ENCODE assay signal across 15 cellular contexts in genomic region chr21:15365751-15366392, GRCh38.
DNase-seq lines count a peak whose midpoint lies in the region; TF ChIP-seq lines count a peak whose summit lies in the region.
"Had no signal": no experiment of that assay in that cellular context is flagged by ENCODE, and none has a peak within 500 bp of the region (broad histone marks: within the 10 kb centered on the region; RNA-seq: fewer than 3 reads in every experiment).

No MANE protein-coding gene starts in this region.

- H3K4me2 ChIP-seq in BLaER1 (no peak overlapping the region), hepatocyte (peak overlapping the region; percentile 5), PC-9 (no peak overlapping the region)
- H3K4me2 ChIP-seq: A549 had no signal

- H3K27me3 ChIP-seq in BLaER1, result no peaks in the 10 kb centered on the region
- H3K27me3 ChIP-seq in hepatocyte, result no peaks in the 10 kb centered on the region
- no peaks in the 10 kb centered on the region for H3K27me3 ChIP-seq in PC-9 (ENCODE audit: insufficient read depth, low read depth)

- peaks cover 74% of the 10 kb centered on the region for H3K9me3 ChIP-seq in BLaER1
- H3K9me3 ChIP-seq in hepatocyte (ENCODE audit: low read depth), result no peaks in the 10 kb centered on the region
- H3K9me3 ChIP-seq in PC-9 (ENCODE audit: insufficient read depth, low read depth), result peaks cover 27% of the 10 kb centered on the region

- TF ChIP-seq CTCF in hepatocyte (IDR thresholded peaks at IDR 0.05; ENCODE audit: poor library complexity), result no peak
- TF ChIP-seq CTCF in PC-9 (conservative IDR thresholded peaks at IDR 0.05), result no peak

- H3K9me2 ChIP-seq in hepatocyte (replicated peaks; ENCODE audit: insufficient read depth) (no peaks in the 10 kb centered on the region), PC-9 (ENCODE audit: insufficient read depth) (no peaks in the 10 kb centered on the region; the same call in 1 of the 2 replicates)

- intact Hi-C loops in PC-9 (cut with micrococcal nuclease; ENCODE audit: unreplicated experiment), result no loop called here

- H4K20me1 ChIP-seq in BLaER1 (no peaks in the 10 kb centered on the region), hepatocyte (ENCODE audit: insufficient read depth, poor library complexity, severe bottlenecking) (no peaks in the 10 kb centered on the region), PC-9 (ENCODE audit: insufficient read depth) (no peaks in the 10 kb centered on the region)

- H3K27ac ChIP-seq in BLaER1, result no peak overlapping the region
- peak overlapping the region; percentile 61 for H3K27ac ChIP-seq in hepatocyte
- H3K27ac ChIP-seq in PC-9, result no peak overlapping the region
- H3K27ac ChIP-seq: A549, SK-N-MC had no signal

- no peak overlapping the region for H2AFZ ChIP-seq in hepatocyte
- H2AFZ ChIP-seq in PC-9, result no peak overlapping the region

- H3K36me3 ChIP-seq in BLaER1 (peaks cover 44% of the 10 kb centered on the region), hepatocyte (replicated peaks; ENCODE audit: insufficient read depth, low read depth) (no peaks in the 10 kb centered on the region), PC-9 (ENCODE audit: low read depth) (no peaks in the 10 kb centered on the region)

- H3K79me2 ChIP-seq in hepatocyte (no peaks in the 10 kb centered on the region), PC-9 (ENCODE audit: low read depth) (no peaks in the 10 kb centered on the region)

- peaks cover 35% of the 10 kb centered on the region for H3K4me1 ChIP-seq in BLaER1
- H3K4me1 ChIP-seq in hepatocyte (ENCODE audit: insufficient read depth), result peaks cover 4% of the 10 kb centered on the region
- no peaks in the 10 kb centered on the region for H3K4me1 ChIP-seq in PC-9 (replicated peaks; ENCODE audit: insufficient read depth)
- H3K4me1 ChIP-seq: A549 had no signal

- WGBS in hepatocyte (ENCODE audit: low lambda C conversion rate, missing lambda C conversion rate), result 66% methylated on average over 5 of the region's 5 CpGs

- no peaks in the 10 kb centered on the region for H3F3A ChIP-seq in PC-9 (ENCODE audit: insufficient read depth, low read depth)

- CTCF ChIA-PET in PC-9 (lab: Charles Lee), result no interaction called here

- BruUV-seq in PC-9 (replicated peaks; lab: Mats Ljungman, UMichigan), result no TSS peak

- DNase-seq in ELR (ENCODE audit: low read depth) (peak; percentile 15), SW480 (ENCODE audit: low spot score) (peak; percentile 23), hepatocyte (ENCODE audit: low spot score) (peak; percentile 55), PC-9 (no peak), OCI-M2 (lab: John Stamatoyannopoulos, UW; ENCODE audit: unreplicated experiment) (no peak), NCI-H1694 (lab: John Stamatoyannopoulos, UW) (no peak)
- DNase-seq: CD4-positive, CD25-positive, alpha-beta regulatory T cell; NCI-H1048; NCI-H345; NCI-H526 treated with DMSO at 0.1 percent for 48 hours; NK-92 treated with Interleukin-12 subunit alpha and Interleukin-12 subunit beta, amount 100 ng/mL, for 24 hours; OCI-M1 had no signal

- H3K9ac ChIP-seq in BLaER1, result no peak overlapping the region

- POLR2A ChIA-PET in PC-9 (lab: Charles Lee; ENCODE audit: unreplicated experiment), result no interaction called here

- H3K4me3 ChIP-seq in BLaER1 (peak overlapping the region; percentile 29; the same call in 1 of the 2 replicates), hepatocyte (no peak overlapping the region), PC-9 (no peak overlapping the region)
- H3K4me3 ChIP-seq: A549, SK-N-MC had no signal

Comparison
In these comparisons a context has a peak if more than half of its experiments do, and no peak if none do; other contexts are left out.
1. DNase-seq: peak in ELR (single experiment), SW480 (single experiment) and hepatocyte (single experiment); none in PC-9 (0 of 2), OCI-M2 (single experiment) and NCI-H1694 (single experiment).